In the genomic region with DNA sequence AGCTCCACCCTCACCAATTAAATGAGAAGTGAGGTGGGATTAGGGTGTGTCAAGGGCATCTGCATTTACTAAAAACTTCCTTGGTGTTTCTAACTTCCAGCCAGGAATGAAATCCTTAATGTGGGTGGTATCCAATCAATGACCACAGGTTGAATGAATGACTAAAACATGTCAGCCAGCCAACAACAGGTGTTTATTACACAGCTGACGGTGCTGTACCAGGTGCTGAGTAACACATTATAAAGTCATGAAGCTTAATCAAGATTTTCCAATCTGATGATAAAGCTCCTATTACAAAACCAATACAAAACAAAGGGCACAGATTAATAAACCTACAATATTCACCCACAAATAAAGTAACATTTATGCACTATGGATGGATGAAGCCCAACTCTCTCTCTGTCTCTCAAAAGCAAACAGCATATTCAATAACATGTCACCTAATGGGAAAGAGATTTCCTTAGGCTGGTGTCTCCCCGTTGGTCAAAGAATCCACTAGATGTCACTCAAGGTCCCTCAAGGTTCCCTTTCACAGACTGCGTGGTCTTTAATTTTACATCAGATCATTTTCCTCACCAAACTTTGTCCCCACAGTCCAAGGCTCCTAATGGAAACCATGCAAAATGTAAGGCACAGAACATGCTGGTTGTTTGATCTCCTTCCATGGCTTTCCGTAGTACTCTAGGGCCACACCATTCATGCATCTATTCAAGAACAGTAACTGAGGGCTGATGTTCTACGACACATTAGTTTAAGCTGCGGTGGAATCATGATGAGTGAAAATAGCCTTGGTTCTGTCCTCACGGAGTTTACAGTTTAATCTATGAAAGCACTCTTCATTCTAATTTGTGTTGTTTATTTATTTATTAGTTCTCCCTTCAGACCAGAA, we compare ENCODE assay signal across 8 cellular contexts. TPM values are rescaled to one million over a fixed set of nuclear protein-coding genes. Genes with fewer than 3 reads are reported as not detected.
A peak's percentile ranks its signal among the peaks of the same experiment; 100 is the strongest.
DNase-seq lines count a peak whose midpoint lies in the region; ATAC-seq and TF ChIP-seq lines count a peak whose summit lies in the region.

No MANE protein-coding gene starts in this region.

- H3K4me1 ChIP-seq in gastroesophageal sphincter, result no peaks in the 10 kb centered on the region

- H3K4me3 ChIP-seq in NB4 (ENCODE audit: low read depth, low read length), result no peak overlapping the region
- H3K4me3 ChIP-seq in WERI-Rb-1 (ENCODE audit: low read depth, low read length), result no peak overlapping the region
- H3K4me3 ChIP-seq in gastroesophageal sphincter, result no peak overlapping the region

- H3K9me3 ChIP-seq in WERI-Rb-1 (ENCODE audit: severe bottlenecking), result peaks cover 2% of the 10 kb centered on the region
- no peaks in the 10 kb centered on the region for H3K9me3 ChIP-seq in gastroesophageal sphincter

- DNase-seq in activated CD4-positive, alpha-beta T cell treated with anti-CD3 and anti-CD28 coated beads for 4 hours, result peak; percentile 14 to 46
- no peak for DNase-seq in activated CD4-positive, alpha-beta T cell treated with anti-CD3 and anti-CD28 coated beads, Interleukin-2, amount 50 U/mL, for 48 hours
- peak; percentile 80 for DNase-seq in NB4 (ENCODE audit: low read depth)
- peak; percentile 32 for DNase-seq in WERI-Rb-1
- DNase-seq in pulmonary artery endothelial cell (ENCODE audit: low read depth, low spot score), result peak; percentile 24
- DNase-seq in activated effector memory CD4-positive, alpha-beta T cell treated with anti-CD3 and anti-CD28 coated beads, Interleukin-2, amount 50 U/mL, for 16 hours, result no peak

- no peak overlapping the region for H3K27ac ChIP-seq in WERI-Rb-1
- no peak overlapping the region for H3K27ac ChIP-seq in gastroesophageal sphincter

- no peak for TF ChIP-seq EP300 in gastroesophageal sphincter (IDR thresholded peaks at IDR 0.05)

- peak; percentile 84 for TF ChIP-seq CTCF in NB4 (IDR thresholded peaks at IDR 0.05; ENCODE audit: low read depth, low read length)
- peak; percentile 77 for TF ChIP-seq CTCF in WERI-Rb-1 (IDR thresholded peaks at IDR 0.05; ENCODE audit: low read depth, low read length)
- peak; percentile 15 to 72 (median 43) for TF ChIP-seq CTCF in gastroesophageal sphincter (IDR thresholded peaks at IDR 0.05)

- 44 to 49% methylated on average over 6 to 7 of the region's 7 CpGs for WGBS in gastroesophageal sphincter (ENCODE audit: low coverage in 1 of 2), 2 donors

- H3K36me3 ChIP-seq in WERI-Rb-1 (no peaks in the 10 kb centered on the region), gastroesophageal sphincter (no peaks in the 10 kb centered on the region)

- H3K27me3 ChIP-seq in WERI-Rb-1 (ENCODE audit: insufficient read depth, low read depth, severe bottlenecking) (no peaks in the 10 kb centered on the region), gastroesophageal sphincter (no peaks in the 10 kb centered on the region)

- TF ChIP-seq POLR2A in NB4 (IDR thresholded peaks at IDR 0.05; ENCODE audit: extremely low read depth, insufficient read length) (no peak), gastroesophageal sphincter (IDR thresholded peaks at IDR 0.05) (no peak)

- ATAC-seq in GM21381 (IDR thresholded peaks at IDR 0.05; ENCODE audit: unreplicated experiment), result peak; percentile 50
- peak; percentile 52 for ATAC-seq in gastroesophageal sphincter

RNA-seq across cellular contexts. Expression of a gene that starts 6.4 kb away (rescaled TPM):
- 10 to 100 TPM; 15.6 to 50.1 (median 30.7) TPM for total RNA-seq in gastroesophageal sphincter
- 43.3 and 48.4 TPM in 2 replicates for total RNA-seq in pulmonary artery endothelial cell

Comparison
In these comparisons a context has a peak if more than half of its experiments do, and no peak if none do; other contexts are left out.
1. DNase-seq: peak in activated CD4-positive, alpha-beta T cell treated with anti-CD3 and anti-CD28 coated beads for 4 hours (2 of 2), NB4 (single experiment), WERI-Rb-1 (single experiment) and pulmonary artery endothelial cell (single experiment); none in activated CD4-positive, alpha-beta T cell treated with anti-CD3 and anti-CD28 coated beads, Interleukin-2, amount 50 U/mL, for 48 hours (0 of 2) and activated effector memory CD4-positive, alpha-beta T cell treated with anti-CD3 and anti-CD28 coated beads, Interleukin-2, amount 50 U/mL, for 16 hours (single experiment).
2. Peak in every context shown above with its lines, with median percentiles within 50 percentile points of each other: CTCF ChIP-seq.